Comparison of ENCODE assay signal across 18 cellular contexts in the genomic region with DNA sequence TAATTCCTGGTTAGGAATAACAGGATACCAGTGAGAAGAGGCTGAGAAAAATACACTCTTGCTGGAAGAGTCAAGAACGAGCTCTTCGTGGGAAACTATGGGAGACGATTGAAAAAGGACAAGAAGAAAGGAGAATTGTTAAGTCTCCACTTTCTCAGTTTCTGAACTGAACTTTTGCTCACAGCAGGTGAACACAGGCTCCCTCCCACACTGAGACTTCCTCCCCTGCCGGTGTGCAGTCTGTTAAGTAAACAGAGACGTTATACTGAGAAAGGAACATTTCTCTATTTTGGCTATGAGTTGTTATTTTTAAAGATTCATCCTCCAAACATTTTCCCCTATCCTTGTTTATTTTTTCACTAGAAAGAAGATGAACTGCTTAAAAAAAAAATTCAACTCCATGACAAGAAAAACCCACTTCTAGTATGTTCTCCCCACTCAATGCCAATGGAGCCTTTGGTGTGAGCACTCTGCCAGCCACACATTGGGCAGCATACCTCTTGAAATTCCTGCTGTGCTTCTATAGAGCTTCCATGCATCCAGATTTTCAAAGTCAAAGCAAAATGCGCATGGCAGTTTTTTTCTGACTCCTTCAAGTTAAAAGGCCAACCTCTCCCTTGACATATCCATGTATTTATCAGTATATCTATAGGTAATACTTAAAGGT.
"Had no signal": no experiment of that assay in that cellular context is flagged by ENCODE, and none has a peak within 500 bp of the region (broad histone marks: within the 10 kb centered on the region; RNA-seq: fewer than 3 reads in every experiment).

No MANE protein-coding gene starts in this region.

- H3K4me3 Mint-ChIP-seq: activated naive CD8-positive, alpha-beta T cell treated with anti-CD3 and anti-CD28 coated beads for 36 hours; dendritic cell treated with granulocyte-macrophage colony-stimulating factor and Interleukin-4, amounts not matched to agents 40 ng/mL and 50 ng/mL, for 4 days; effector memory CD8-positive, alpha-beta T cell; neural crest cell had no signal

- H3K4me3 ChIP-seq: ovary, stomach, thoracic aorta had no signal

- H3K27me3 Mint-ChIP-seq: dendritic cell treated with granulocyte-macrophage colony-stimulating factor and Interleukin-4, amounts not matched to agents 40 ng/mL and 50 ng/mL, for 4 days had no signal

- H3K27me3 ChIP-seq: brain microvascular endothelial cell, ovary, stomach had no signal

- H3K27ac ChIP-seq: brain microvascular endothelial cell, epithelial cell of prostate, ovary, stomach, thoracic aorta had no signal

- H3K36me3 ChIP-seq: brain microvascular endothelial cell, ovary, stomach, thoracic aorta had no signal

- H3K9me3 Mint-ChIP-seq: activated naive CD8-positive, alpha-beta T cell treated with anti-CD3 and anti-CD28 coated beads for 36 hours; dendritic cell treated with granulocyte-macrophage colony-stimulating factor and Interleukin-4, amounts not matched to agents 40 ng/mL and 50 ng/mL, for 4 days; effector memory CD8-positive, alpha-beta T cell; neural crest cell had no signal

- DNase-seq: activated CD4-positive, alpha-beta T cell treated with anti-CD3 and anti-CD28 coated beads for 48 hours; activated CD8-positive, alpha-beta memory T cell treated with anti-CD3 and anti-CD28 coated beads, Interleukin-2, amount 50 U/mL, for 48 hours; activated naive CD8-positive, alpha-beta T cell treated with anti-CD3 and anti-CD28 coated beads for 36 hours; amygdala; brain microvascular endothelial cell; effector memory CD8-positive, alpha-beta T cell; foreskin melanocyte; head of caudate nucleus; midbrain; ovary; stimulated activated CD4-positive, alpha-beta T cell treated with anti-CD3 and anti-CD28 coated beads, Interleukin-1b, Interleukin-23, amount 100 ng/mL, for 48 hours; stomach; T-helper 2 cell had no signal

- H3K9me3 ChIP-seq: ovary, stomach, thoracic aorta had no signal

- H3K36me3 Mint-ChIP-seq: activated naive CD8-positive, alpha-beta T cell treated with anti-CD3 and anti-CD28 coated beads for 36 hours had no signal

- H3K4me1 Mint-ChIP-seq: activated naive CD8-positive, alpha-beta T cell treated with anti-CD3 and anti-CD28 coated beads for 36 hours; neural crest cell had no signal

- H3K4me1 ChIP-seq: stomach had no signal

- ATAC-seq: effector memory CD8-positive, alpha-beta T cell; sciatic nerve had no signal

- H3K27ac Mint-ChIP-seq: activated naive CD8-positive, alpha-beta T cell treated with anti-CD3 and anti-CD28 coated beads for 36 hours; dendritic cell treated with granulocyte-macrophage colony-stimulating factor and Interleukin-4, amounts not matched to agents 40 ng/mL and 50 ng/mL, for 4 days; effector memory CD8-positive, alpha-beta T cell had no signal
